19 cellular contexts compared by ENCODE assay signal in genomic region chr13:72204291-72204690, GRCh38.
A peak's percentile ranks its signal among the peaks of the same experiment; 100 is the strongest.
DNase-seq lines count a peak whose midpoint lies in the region; ATAC-seq and TF ChIP-seq lines count a peak whose summit lies in the region.
"Had no signal": no experiment of that assay in that cellular context is flagged by ENCODE, and none has a peak within 500 bp of the region (broad histone marks: within the 10 kb centered on the region; RNA-seq: fewer than 3 reads in every experiment).

No MANE protein-coding gene starts in this region.

- DNase-seq in GM04503 (ENCODE audit: low read depth): peak; percentile 49
- DNase-seq in PC-3: peak; percentile 61
- DNase-seq in choroid plexus epithelial cell (ENCODE audit: low read depth): peak; percentile 53
- DNase-seq in skeletal muscle cell (ENCODE audit: low read depth): peak; percentile 17
- DNase-seq in NCI-H774 (lab: John Stamatoyannopoulos, UW): no peak
- no peak for DNase-seq in psoas muscle
- DNase-seq: activated CD4-positive, alpha-beta T cell treated with anti-CD3 and anti-CD28 coated beads, Interleukin-2, amount 50 U/mL, for 1 hour; activated T-cell treated with anti-CD3 and anti-CD28 coated beads, Interleukin-2, amount 50 U/mL, for 1 hour; central memory CD4-positive, alpha-beta T cell; DMS79 treated with DMSO at 0.1 percent for 48 hours; effector CD8-positive, alpha-beta T cell; lower lobe of right lung; naive thymus-derived CD8-positive, alpha-beta T cell; NCI-H1105 treated with DMSO at 0.1 percent for 48 hours; SJCRH30; stimulated activated naive CD8-positive, alpha-beta T cell treated with anti-CD3 and anti-CD28 coated beads, Interleukin-15, amount 100 ng/mL, for 72 hours had no signal

- H3F3A ChIP-seq in PC-3 (ENCODE audit: low read length, unreplicated experiment): no peaks in the 10 kb centered on the region

- CTCF ChIA-PET in PC-3 (lab: Charles Lee): no interaction called here

- H3K27me3 ChIP-seq in PC-3 (ENCODE audit: low read length) (no peaks in the 10 kb centered on the region), psoas muscle (ENCODE audit: insufficient read depth in 3 of 3, low read length in 2 of 3) (no peaks in the 10 kb centered on the region)
- H3K27me3 ChIP-seq: SJCRH30 had no signal

- H3K27ac ChIP-seq in PC-3 (ENCODE audit: low read length): no peak overlapping the region
- H3K27ac ChIP-seq in psoas muscle: no peak overlapping the region
- H3K27ac ChIP-seq: C4-2B, lower lobe of right lung, SJCRH30 had no signal

- POLR2A ChIA-PET in PC-3 (lab: Charles Lee; ENCODE audit: unreplicated experiment): no interaction called here

- intact Hi-C loops in PC-3 (cut with micrococcal nuclease) (no loop called here), psoas muscle (cut with DNase I) (no loop called here)

- H3K9me3 ChIP-seq in PC-3 (ENCODE audit: low read length) (no peaks in the 10 kb centered on the region), psoas muscle (no peaks in the 10 kb centered on the region)
- H3K9me3 ChIP-seq: HAP-1, lower lobe of right lung, SJCRH30 had no signal

- H4K20me1 ChIP-seq in PC-3 (ENCODE audit: low read length): no peaks in the 10 kb centered on the region

- no peak overlapping the region for H2AFZ ChIP-seq in PC-3 (ENCODE audit: low read length)

- no peak overlapping the region for H3K4me3 ChIP-seq in PC-3 (ENCODE audit: low read length)
- H3K4me3 ChIP-seq in choroid plexus epithelial cell (ENCODE audit: low read depth, low read length): no peak overlapping the region
- no peak overlapping the region for H3K4me3 ChIP-seq in skeletal muscle cell (ENCODE audit: low read depth, low read length)
- no peak overlapping the region for H3K4me3 ChIP-seq in psoas muscle
- H3K4me3 ChIP-seq: HAP-1, lower lobe of right lung, SJCRH30 had no signal

- H3K4me2 ChIP-seq in PC-3 (ENCODE audit: low read length): no peak overlapping the region

- WGBS in psoas muscle, 3 donors: 54 to 75% (median 56%) methylated on average over 2 of the region's 2 CpGs

- TF ChIP-seq CTCF in PC-3 (conservative IDR thresholded peaks at IDR 0.05; ENCODE audit: low read depth, low read length) (no peak), choroid plexus epithelial cell (conservative IDR thresholded peaks at IDR 0.05; ENCODE audit: low read depth, low read length) (no peak), psoas muscle (IDR thresholded peaks at IDR 0.05) (no peak)

- no peak overlapping the region for H3K9ac ChIP-seq in PC-3 (ENCODE audit: low read length)

- H3K9me2 ChIP-seq in PC-3 (replicated peaks; ENCODE audit: low read length): no peaks in the 10 kb centered on the region

- ATAC-seq in PC-3: no peak
- no peak for ATAC-seq in psoas muscle
- no peak for ATAC-seq in HG02571 (IDR thresholded peaks at IDR 0.05; ENCODE audit: unreplicated experiment)
- ATAC-seq: lower lobe of right lung; naive thymus-derived CD8-positive, alpha-beta T cell; stimulated activated naive CD8-positive, alpha-beta T cell treated with anti-CD3 and anti-CD28 coated beads, Interleukin-15, amount 100 ng/mL, for 72 hours had no signal

- H3K4me1 ChIP-seq in PC-3 (ENCODE audit: insufficient read depth, low read length) (peaks cover 31% of the 10 kb centered on the region), psoas muscle (no peaks in the 10 kb centered on the region)
- H3K4me1 ChIP-seq: HAP-1, lower lobe of right lung, SJCRH30 had no signal

- no peaks in the 10 kb centered on the region for H3K79me2 ChIP-seq in PC-3 (ENCODE audit: low read length)

- no TSS peak for BruUV-seq in PC-3 (replicated peaks; lab: Mats Ljungman, UMichigan)

- no peaks in the 10 kb centered on the region for H3K36me3 ChIP-seq in PC-3 (ENCODE audit: low read depth, low read length)
- no peaks in the 10 kb centered on the region for H3K36me3 ChIP-seq in psoas muscle (ENCODE audit: insufficient read depth in 1 of 2, low read depth in 1 of 2)
- H3K36me3 ChIP-seq: HAP-1, lower lobe of right lung, SJCRH30 had no signal

Comparison
In these comparisons a context has a peak if more than half of its experiments do, and no peak if none do; other contexts are left out.
1. DNase-seq: peak in GM04503 (single experiment), PC-3 (single experiment), choroid plexus epithelial cell (single experiment) and skeletal muscle cell (single experiment); none in NCI-H774 (single experiment) and psoas muscle (0 of 2).